32 cellular contexts compared by ENCODE assay signal in genomic region chr9:100731038-100731556, GRCh38.
"Had no signal": no experiment of that assay in that cellular context is flagged by ENCODE, and none has a peak within 500 bp of the region (broad histone marks: within the 10 kb centered on the region; RNA-seq: fewer than 3 reads in every experiment).

No MANE protein-coding gene starts in this region.

- H3K4me1 Mint-ChIP-seq: activated B cell treated with CpG ODN at 0.5 μM for 24 hours; activated CD4-positive, alpha-beta T cell treated with anti-CD3 and anti-CD28 coated beads, Interleukin-2, amount 10 ng/mL, durations not matched to agents 24 days and 14 days; activated naive CD8-positive, alpha-beta T cell treated with anti-CD3 and anti-CD28 coated beads for 36 hours had no signal

- FAIRE-seq: astrocyte, TTC549 had no signal

- H3K4me3 ChIP-seq: adrenal gland, body of pancreas, breast epithelium had no signal

- H3K36me3 ChIP-seq: adrenal gland, brain microvascular endothelial cell, breast epithelium had no signal

- H3K9me3 ChIP-seq: adrenal gland, body of pancreas, breast epithelium had no signal

- H3K4me1 ChIP-seq: adrenal gland, body of pancreas, breast epithelium had no signal

- H3K27ac ChIP-seq: adrenal gland, body of pancreas, brain microvascular endothelial cell, breast epithelium had no signal

- H3K27me3 Mint-ChIP-seq: activated CD4-positive, alpha-beta memory T cell treated with anti-CD3 and anti-CD28 coated beads for 36 hours; activated CD4-positive, alpha-beta T cell treated with anti-CD3 and anti-CD28 coated beads, Interleukin-2, amount 10 ng/mL, durations not matched to agents 24 days and 14 days; activated CD8-positive, alpha-beta T cell treated with anti-CD3 and anti-CD28 coated beads for 36 hours; activated naive CD8-positive, alpha-beta T cell treated with anti-CD3 and anti-CD28 coated beads for 36 hours; activated T-cell treated with anti-CD3 and anti-CD28 coated beads, Interleukin-2, amount 50 U/mL, for 24 hours had no signal

- H3K4me3 Mint-ChIP-seq: activated B cell treated with CpG ODN at 0.5 μM for 24 hours; activated CD4-positive, alpha-beta memory T cell treated with anti-CD3 and anti-CD28 coated beads for 36 hours; activated CD4-positive, alpha-beta T cell treated with anti-CD3 and anti-CD28 coated beads, Interleukin-2, amount 10 ng/mL, durations not matched to agents 24 days and 14 days; activated CD8-positive, alpha-beta T cell treated with anti-CD3 and anti-CD28 coated beads for 36 hours; activated naive CD4-positive, alpha-beta T cell treated with anti-CD3 and anti-CD28 coated beads for 36 hours; activated naive CD8-positive, alpha-beta T cell treated with anti-CD3 and anti-CD28 coated beads for 36 hours; activated T-cell treated with anti-CD3 and anti-CD28 coated beads, Interleukin-2, amount 50 U/mL, for 24 hours; T-helper 1 cell treated with Interleukin-12 subunit alpha and Interleukin-12 subunit beta and Interleukin-4 antibody, amounts not matched to agents 30 μg/mL and 1 μg/mL, for 36 hours; T-helper 2 cell treated with Interferon-gamma antibody and Interleukin-4, amounts not matched to agents 5 μg/mL and 100 μg/mL, for 36 hours had no signal

- H3K36me3 Mint-ChIP-seq: activated CD4-positive, alpha-beta memory T cell treated with anti-CD3 and anti-CD28 coated beads for 36 hours; activated naive CD4-positive, alpha-beta T cell treated with anti-CD3 and anti-CD28 coated beads, Interleukin-2, amount 50 U/mL, for 72 hours; activated naive CD8-positive, alpha-beta T cell treated with anti-CD3 and anti-CD28 coated beads for 36 hours had no signal

- H3K27ac Mint-ChIP-seq: activated B cell treated with CpG ODN at 0.5 μM for 24 hours; activated CD4-positive, alpha-beta memory T cell treated with anti-CD3 and anti-CD28 coated beads for 36 hours; activated CD4-positive, alpha-beta T cell treated with anti-CD3 and anti-CD28 coated beads, Interleukin-2, amount 10 ng/mL, durations not matched to agents 24 days and 14 days; activated CD8-positive, alpha-beta T cell treated with anti-CD3 and anti-CD28 coated beads for 36 hours; activated naive CD4-positive, alpha-beta T cell treated with anti-CD3 and anti-CD28 coated beads for 36 hours; activated naive CD4-positive, alpha-beta T cell treated with anti-CD3 and anti-CD28 coated beads, Interleukin-2, amount 50 U/mL, for 72 hours; activated naive CD8-positive, alpha-beta T cell treated with anti-CD3 and anti-CD28 coated beads for 36 hours; activated T-cell treated with anti-CD3 and anti-CD28 coated beads, Interleukin-2, amount 50 U/mL, for 24 hours; activated T-helper 2 cell treated with anti-CD3 and anti-CD28 coated beads, Interferon-gamma antibody, Interleukin-2, Interleukin-4, amounts not matched to agents 10 μg/mL and 5 μg/mL and 100 μg/mL, durations not matched to agents 14 hours and 24 hours and 36 hours; T-helper 1 cell treated with Interleukin-12 subunit alpha and Interleukin-12 subunit beta and Interleukin-4 antibody, amounts not matched to agents 30 μg/mL and 1 μg/mL, for 36 hours; T-helper 2 cell treated with Interferon-gamma antibody and Interleukin-4, amounts not matched to agents 5 μg/mL and 100 μg/mL, for 36 hours had no signal

- H3K27me3 ChIP-seq: adrenal gland, body of pancreas, brain microvascular endothelial cell, breast epithelium had no signal

- H3K9me3 Mint-ChIP-seq: activated CD4-positive, alpha-beta T cell treated with anti-CD3 and anti-CD28 coated beads, Interleukin-2, amount 10 ng/mL, durations not matched to agents 24 days and 14 days; activated T-helper 2 cell treated with anti-CD3 and anti-CD28 coated beads, Interferon-gamma antibody, Interleukin-2, Interleukin-4, amounts not matched to agents 10 μg/mL and 5 μg/mL and 100 μg/mL, durations not matched to agents 14 hours and 24 hours and 36 hours; T-helper 1 cell treated with Interleukin-12 subunit alpha and Interleukin-12 subunit beta and Interleukin-4 antibody, amounts not matched to agents 30 μg/mL and 1 μg/mL, for 36 hours; T-helper 2 cell treated with Interferon-gamma antibody and Interleukin-4, amounts not matched to agents 5 μg/mL and 100 μg/mL, for 36 hours had no signal

- DNase-seq: activated B cell treated with CpG ODN at 0.5 μM for 24 hours; activated CD4-positive, alpha-beta memory T cell treated with anti-CD3 and anti-CD28 coated beads for 36 hours; activated CD4-positive, alpha-beta T cell treated with anti-CD3 and anti-CD28 coated beads for 4 hours; activated CD4-positive, alpha-beta T cell treated with anti-CD3 and anti-CD28 coated beads, Interleukin-2, amount 10 ng/mL, durations not matched to agents 24 days and 14 days; activated CD4-positive, alpha-beta T cell treated with anti-CD3 and anti-CD28 coated beads, Interleukin-2, amount 50 U/mL, for 1 hour; activated CD4-positive, alpha-beta T cell treated with anti-CD3 and anti-CD28 coated beads, Interleukin-2, amount 50 U/mL, for 4 hours; activated CD4-positive, CD25-positive, alpha-beta regulatory T cell treated with anti-CD3 and anti-CD28 coated beads, Interleukin-2, amount 50 U/mL, for 72 hours; activated CD8-positive, alpha-beta memory T cell treated with anti-CD3 and anti-CD28 coated beads, Interleukin-2, amount 50 U/mL, for 4 hours; activated CD8-positive, alpha-beta T cell treated with anti-CD3 and anti-CD28 coated beads for 36 hours; activated effector memory CD4-positive, alpha-beta T cell treated with Interleukin-2 at 50 U/mL for 16 hours; activated gamma-delta T cell; activated naive CD4-positive, alpha-beta T cell treated with anti-CD3 and anti-CD28 coated beads for 36 hours; activated naive CD4-positive, alpha-beta T cell treated with anti-CD3 and anti-CD28 coated beads, Interleukin-2, amount 50 U/mL, for 16 hours; activated naive CD8-positive, alpha-beta T cell treated with anti-CD3 and anti-CD28 coated beads for 36 hours; activated T-cell treated with anti-CD3 and anti-CD28 coated beads for 4 hours; activated T-cell treated with anti-CD3 and anti-CD28 coated beads, Interleukin-2, amount 50 U/mL, for 24 hours; activated T-cell treated with anti-CD3 and anti-CD28 coated beads, Interleukin-2, amount 50 U/mL, for 48 hours; adrenal gland; amniotic stem cell; body of pancreas; brain microvascular endothelial cell; central memory CD4-positive, alpha-beta T cell; T-helper 1 cell; T-helper 2 cell; T-helper 9 cell had no signal

- ATAC-seq: activated CD8-positive, alpha-beta T cell treated with anti-CD3 and anti-CD28 coated beads for 36 hours; activated naive CD4-positive, alpha-beta T cell treated with anti-CD3 and anti-CD28 coated beads, Interleukin-2, amount 50 U/mL, for 72 hours; body of pancreas had no signal
